In genomic region chr17:8222630-8223355, GRCh38 we compare ENCODE assay signal across 1 cellular context.
A peak's percentile ranks its signal among the peaks of the same experiment; 100 is the strongest.
TF ChIP-seq lines count a peak whose summit lies in the region.

No MANE protein-coding gene starts in this region.

TF ChIP-seq in WTC11, 78 proteins besides CTCF, POLR2A, EP300 and RAD21 (continued from another document and continues in another):
- TF ChIP-seq ELF4 (CRISPR knock-in tag; IDR thresholded peaks at IDR 0.05; ENCODE audit: low read depth) (no peak), MAX (CRISPR knock-in tag; IDR thresholded peaks at IDR 0.05) (no peak), MYBL2 (CRISPR knock-in tag; IDR thresholded peaks at IDR 0.05) (peak; percentile 19; the same call in 1 of the 2 replicates), SP1 (CRISPR knock-in tag; conservative IDR thresholded peaks at IDR 0.05) (peak; percentile 88), NFATC4 (CRISPR knock-in tag; IDR thresholded peaks at IDR 0.05) (0 out of 2 replicates have a peak, but pooled peaks have one; percentile 63), NFYB (CRISPR knock-in tag; conservative IDR thresholded peaks at IDR 0.05; ENCODE audit: low read depth) (no peak), ETV6 (CRISPR knock-in tag; IDR thresholded peaks at IDR 0.05) (peak; percentile 66; the same call in 1 of the 2 replicates), PRDM15 (CRISPR knock-in tag; IDR thresholded peaks at IDR 0.05) (peak; percentile 46; the same call in 1 of the 2 replicates), ZNF416 (CRISPR knock-in tag; IDR thresholded peaks at IDR 0.05) (no peak), ZNF396 (CRISPR knock-in tag; IDR thresholded peaks at IDR 0.05; ENCODE audit: borderline replicate concordance) (no peak), TP53 (CRISPR knock-in tag; IDR thresholded peaks at IDR 0.05) (peak; percentile 80; the same call in 1 of the 2 replicates), AR (CRISPR knock-in tag; IDR thresholded peaks at IDR 0.05) (no peak), ZNF423 (CRISPR knock-in tag; IDR thresholded peaks at IDR 0.05) (no peak), ZNF671 (CRISPR knock-in tag; IDR thresholded peaks at IDR 0.05) (0 out of 2 replicates have a peak, but pooled peaks have one; percentile 38), ZNF219 (CRISPR knock-in tag; IDR thresholded peaks at IDR 0.05; ENCODE audit: borderline replicate concordance) (no peak), IRF2 (CRISPR knock-in tag; IDR thresholded peaks at IDR 0.05; ENCODE audit: borderline replicate concordance, low read depth) (no peak), FOXJ3 (CRISPR knock-in tag; IDR thresholded peaks at IDR 0.05; ENCODE audit: borderline replicate concordance) (no peak), HMGXB4 (CRISPR knock-in tag; IDR thresholded peaks at IDR 0.05) (peak; percentile 98), USF2 (CRISPR knock-in tag; IDR thresholded peaks at IDR 0.05) (no peak; the same call in 1 of the 2 replicates), MXD4 (CRISPR knock-in tag; IDR thresholded peaks at IDR 0.05; ENCODE audit: borderline replicate concordance) (no peak), FOXP4 (CRISPR knock-in tag; IDR thresholded peaks at IDR 0.05) (peak; percentile 85), ZNF121 (CRISPR knock-in tag; IDR thresholded peaks at IDR 0.05) (peak; percentile 12; the same call in 1 of the 2 replicates), OVOL2 (CRISPR knock-in tag; IDR thresholded peaks at IDR 0.05; ENCODE audit: borderline replicate concordance) (no peak), CDX4 (CRISPR knock-in tag; IDR thresholded peaks at IDR 0.05; ENCODE audit: borderline replicate concordance) (no peak), ARID4B (CRISPR knock-in tag; IDR thresholded peaks at IDR 0.05; ENCODE audit: borderline replicate concordance) (no peak; the same call in none of the 2 replicates), RELA (CRISPR knock-in tag; IDR thresholded peaks at IDR 0.05; ENCODE audit: borderline replicate concordance) (no peak), SOX15 (CRISPR knock-in tag; IDR thresholded peaks at IDR 0.05) (no peak), E2F4 (CRISPR knock-in tag; IDR thresholded peaks at IDR 0.05; ENCODE audit: borderline replicate concordance, low read depth) (no peak), ZBTB21 (CRISPR knock-in tag; IDR thresholded peaks at IDR 0.05; ENCODE audit: borderline replicate concordance) (no peak; the same call in 1 of the 2 replicates), KAT7 (CRISPR knock-in tag; IDR thresholded peaks at IDR 0.05; ENCODE audit: borderline replicate concordance) (no peak), EMX1 (CRISPR knock-in tag; IDR thresholded peaks at IDR 0.05) (no peak), CREB1 (CRISPR knock-in tag; IDR thresholded peaks at IDR 0.05) (0 out of 2 replicates have a peak, but pooled peaks have one; percentile 9), RORB (CRISPR knock-in tag; IDR thresholded peaks at IDR 0.05) (no peak), ZNF512 (CRISPR knock-in tag; IDR thresholded peaks at IDR 0.05; ENCODE audit: borderline replicate concordance) (no peak), ATF6 (CRISPR knock-in tag; IDR thresholded peaks at IDR 0.05) (0 out of 2 replicates have a peak, but pooled peaks have one; percentile 39)
